18 cellular contexts compared by ENCODE assay signal in the genomic region with DNA sequence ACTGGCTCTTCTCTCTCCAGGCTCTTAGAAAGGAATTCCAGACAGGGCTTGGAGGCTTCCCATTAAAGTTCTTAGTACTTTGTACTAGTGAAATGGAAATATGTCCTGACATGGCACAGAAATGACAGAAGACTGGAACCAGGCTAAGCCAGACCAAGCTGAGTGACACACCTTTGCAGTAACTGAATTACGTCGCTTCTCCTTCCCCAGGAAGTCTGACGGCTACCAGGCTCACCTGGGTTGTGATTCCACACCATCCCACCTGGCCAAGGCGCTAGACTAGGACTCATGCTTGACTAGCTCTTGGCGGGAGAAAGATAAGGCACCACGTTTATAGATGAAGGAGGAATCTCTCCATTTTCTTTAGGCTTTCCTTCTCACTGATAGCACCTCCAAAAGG. TPM values are rescaled to one million over a fixed set of nuclear protein-coding genes. Genes with fewer than 3 reads are reported as not detected.
DNase-seq lines count a peak whose midpoint lies in the region; ATAC-seq and TF ChIP-seq lines count a peak whose summit lies in the region.
"Had no signal": no experiment of that assay in that cellular context is flagged by ENCODE, and none has a peak within 500 bp of the region (broad histone marks: within the 10 kb centered on the region; RNA-seq: fewer than 3 reads in every experiment).

No MANE protein-coding gene starts in this region.

- intact Hi-C loops in Right ventricle myocardium superior (cut with DNase I) (loop anchor here (10.0 kb wide), 1 partner anchor 81 kb away; no protein-coding TSS in a partner anchor), cardiac septum (cut with DNase I) (loop anchor here (2.0 kb wide), 1 partner anchor 73 kb away; no protein-coding TSS in a partner anchor), heart right ventricle (cut with DNase I) (loop anchor here in 5 of 10 donors (5.0 to 10.0 kb wide), 2 partner anchors 68 to 71 kb away; no protein-coding TSS in a partner anchor), sigmoid colon (cut with DNase I) (no loop called here)
- intact Hi-C loops in activated T-helper 1 cell treated with anti-CD3 and anti-CD28 coated beads, Interleukin-12 subunit alpha, Interleukin-12 subunit beta, Interleukin-2, Interleukin-4 antibody, amounts not matched to agents 30 ng/mL and 10 ng/mL and 1 ng/mL, durations not matched to agents 14 hours and 24 hours and 36 hours (cut with micrococcal nuclease): no loop called here

- H3K36me3 ChIP-seq in heart right ventricle (peaks cover 0 to under 1% (median 0%) of the 10 kb centered on the region in 9 donors), sigmoid colon (no peaks in the 10 kb centered on the region)

- H3K27ac ChIP-seq in heart right ventricle: peak overlapping the region in 9 of 10 donors; percentile 1 to 84 (median 72)
- H3K27ac ChIP-seq in sigmoid colon: no peak overlapping the region
- H3K27ac ChIP-seq: BLaER1 treated with 17β-estradiol and CSF1 and Interleukin-3, amounts not matched to agents 10 nM and 100 nM; HL-60 had no signal

- H3K9me3 Mint-ChIP-seq in memory B cell: no peaks in the 10 kb centered on the region
- no peaks in the 10 kb centered on the region for H3K9me3 Mint-ChIP-seq in activated T-helper 1 cell treated with anti-CD3 and anti-CD28 coated beads, Interleukin-12 subunit alpha, Interleukin-12 subunit beta, Interleukin-2, Interleukin-4 antibody, amounts not matched to agents 30 ng/mL and 10 ng/mL and 1 ng/mL, durations not matched to agents 14 hours and 24 hours and 36 hours
- H3K9me3 Mint-ChIP-seq: CD4-positive, alpha-beta T cell had no signal

- H3K9me3 ChIP-seq in heart right ventricle (no peaks in the 10 kb centered on the region), sigmoid colon (no peaks in the 10 kb centered on the region)
- H3K9me3 ChIP-seq: BLaER1 treated with 17β-estradiol and CSF1 and Interleukin-3, amounts not matched to agents 10 nM and 100 nM had no signal

- 72 to 75% methylated on average over 6 of the region's 6 CpGs for WGBS in heart right ventricle, 2 donors
- 90 to 94% methylated on average over 6 of the region's 6 CpGs for WGBS in sigmoid colon, 2 donors

- TF ChIP-seq EP300 in sigmoid colon (IDR thresholded peaks at IDR 0.05): no peak

- DNase-seq in Right ventricle myocardium superior: no peak
- no peak for DNase-seq in cardiac septum (ENCODE audit: low spot score)
- no peak for DNase-seq in heart right ventricle
- no peak for DNase-seq in memory B cell (ENCODE audit: low spot score in 2 of 2)
- no peak for DNase-seq in activated T-helper 1 cell treated with anti-CD3 and anti-CD28 coated beads, Interleukin-12 subunit alpha, Interleukin-12 subunit beta, Interleukin-2, Interleukin-4 antibody, amounts not matched to agents 30 ng/mL and 10 ng/mL and 1 ng/mL, durations not matched to agents 14 hours and 24 hours and 36 hours (ENCODE audit: low spot score)
- no peak for DNase-seq in sigmoid colon
- DNase-seq: CD4-positive, alpha-beta T cell; NCI-H1048; NCI-H1417; NCI-H187; NCI-H446; NCI-H524 treated with DMSO at 0.1 percent for 48 hours; NCI-H774; SHP77 had no signal

- H3K4me1 Mint-ChIP-seq in memory B cell: peaks cover 39% of the 10 kb centered on the region
- peaks cover 7% of the 10 kb centered on the region for H3K4me1 Mint-ChIP-seq in activated T-helper 1 cell treated with anti-CD3 and anti-CD28 coated beads, Interleukin-12 subunit alpha, Interleukin-12 subunit beta, Interleukin-2, Interleukin-4 antibody, amounts not matched to agents 30 ng/mL and 10 ng/mL and 1 ng/mL, durations not matched to agents 14 hours and 24 hours and 36 hours (ENCODE audit: low read depth)

- H3K27me3 ChIP-seq in heart right ventricle: no peaks in the 10 kb centered on the region
- H3K27me3 ChIP-seq in sigmoid colon: no peaks in the 10 kb centered on the region
- H3K27me3 ChIP-seq: BLaER1 treated with 17β-estradiol and CSF1 and Interleukin-3, amounts not matched to agents 10 nM and 100 nM had no signal

- H3K4me1 ChIP-seq in heart right ventricle: peaks cover 0 to 68% (median 30%) of the 10 kb centered on the region in 9 donors
- peaks cover 0 to 12% (median 8%) of the 10 kb centered on the region in 4 donors for H3K4me1 ChIP-seq in sigmoid colon

- peak overlapping the region; percentile 55 for H3K27ac Mint-ChIP-seq in memory B cell
- H3K27ac Mint-ChIP-seq in activated T-helper 1 cell treated with anti-CD3 and anti-CD28 coated beads, Interleukin-12 subunit alpha, Interleukin-12 subunit beta, Interleukin-2, Interleukin-4 antibody, amounts not matched to agents 30 ng/mL and 10 ng/mL and 1 ng/mL, durations not matched to agents 14 hours and 24 hours and 36 hours: no peak overlapping the region
- H3K27ac Mint-ChIP-seq: CD4-positive, alpha-beta T cell had no signal

- no peak for TF ChIP-seq POLR2A in sigmoid colon (IDR thresholded peaks at IDR 0.05)

- TF ChIP-seq CTCF in heart right ventricle (IDR thresholded peaks at IDR 0.05): no peak
- no peak for TF ChIP-seq CTCF in sigmoid colon (IDR thresholded peaks at IDR 0.05)

- H3K4me3 ChIP-seq in heart right ventricle (no peak overlapping the region), sigmoid colon (no peak overlapping the region)
- H3K4me3 ChIP-seq: BLaER1 treated with 17β-estradiol and CSF1 and Interleukin-3, amounts not matched to agents 10 nM and 100 nM had no signal

- H3K36me3 Mint-ChIP-seq in memory B cell: peaks cover 3% of the 10 kb centered on the region
- no peaks in the 10 kb centered on the region for H3K36me3 Mint-ChIP-seq in activated T-helper 1 cell treated with anti-CD3 and anti-CD28 coated beads, Interleukin-12 subunit alpha, Interleukin-12 subunit beta, Interleukin-2, Interleukin-4 antibody, amounts not matched to agents 30 ng/mL and 10 ng/mL and 1 ng/mL, durations not matched to agents 14 hours and 24 hours and 36 hours (ENCODE audit: low read depth)

- no peak overlapping the region for H3K4me3 Mint-ChIP-seq in memory B cell
- H3K4me3 Mint-ChIP-seq in activated T-helper 1 cell treated with anti-CD3 and anti-CD28 coated beads, Interleukin-12 subunit alpha, Interleukin-12 subunit beta, Interleukin-2, Interleukin-4 antibody, amounts not matched to agents 30 ng/mL and 10 ng/mL and 1 ng/mL, durations not matched to agents 14 hours and 24 hours and 36 hours: no peak overlapping the region
- H3K4me3 Mint-ChIP-seq: CD4-positive, alpha-beta T cell had no signal

- H3K27me3 Mint-ChIP-seq in memory B cell: no peaks in the 10 kb centered on the region
- no peaks in the 10 kb centered on the region for H3K27me3 Mint-ChIP-seq in activated T-helper 1 cell treated with anti-CD3 and anti-CD28 coated beads, Interleukin-12 subunit alpha, Interleukin-12 subunit beta, Interleukin-2, Interleukin-4 antibody, amounts not matched to agents 30 ng/mL and 10 ng/mL and 1 ng/mL, durations not matched to agents 14 hours and 24 hours and 36 hours (ENCODE audit: insufficient read depth)
- H3K27me3 Mint-ChIP-seq: CD4-positive, alpha-beta T cell had no signal

- peak; percentile 40 for ATAC-seq in Right ventricle myocardium superior (ENCODE audit: poor library complexity)
- ATAC-seq in heart right ventricle: peak in 7 of 8 donors; percentile 29 to 55 (median 48)
- ATAC-seq in memory B cell (ENCODE audit: low read depth): no peak
- no peak for ATAC-seq in HG03039 (IDR thresholded peaks at IDR 0.05; ENCODE audit: unreplicated experiment)

RNA-seq across cellular contexts. Expression of a gene that starts 50.7 kb away (rescaled TPM):
- total RNA-seq in Right ventricle myocardium superior (516 TPM), cardiac septum (14.9 TPM), heart right ventricle (100 to 1,000 TPM in 7 of 10 donors, 10 to 100 TPM in 3; 15.5 to 707 (median 190) TPM), sigmoid colon (1 to 10 TPM; 1.8 to 7.1 (median 2.6) TPM)
- polyA plus RNA-seq in heart right ventricle (100 to 1,000 TPM; 264 to 452 TPM), sigmoid colon (1 to 10 TPM in 1 of 3 donors, not detected in 2; 3.3 TPM)
- total RNA-seq in activated T-helper 1 cell treated with anti-CD3 and anti-CD28 coated beads, Interleukin-12 subunit alpha, Interleukin-12 subunit beta, Interleukin-2, Interleukin-4 antibody, amounts not matched to agents 30 ng/mL and 10 ng/mL and 1 ng/mL, durations not matched to agents 14 hours and 24 hours and 36 hours: 1.4 and 2.5 TPM in 2 replicates
- total RNA-seq: G401 had no signal

Comparison
In these comparisons a context has a peak if more than half of its experiments do, and no peak if none do; other contexts are left out.
1. ATAC-seq: peak in Right ventricle myocardium superior (single experiment) and heart right ventricle (7 of 8); none in memory B cell (single experiment) and HG03039 (single experiment).
2. H3K27ac ChIP-seq: peak in heart right ventricle (9 of 10); none in sigmoid colon (0 of 4).
3. intact Hi-C loops: an anchor here in Right ventricle myocardium superior (10.0 kb wide) and cardiac septum (2.0 kb wide); none called in activated T-helper 1 cell treated with anti-CD3 and anti-CD28 coated beads, Interleukin-12 subunit alpha, Interleukin-12 subunit beta, Interleukin-2, Interleukin-4 antibody, amounts not matched to agents 30 ng/mL and 10 ng/mL and 1 ng/mL, durations not matched to agents 14 hours and 24 hours and 36 hours and sigmoid colon.